In the genomic region with DNA sequence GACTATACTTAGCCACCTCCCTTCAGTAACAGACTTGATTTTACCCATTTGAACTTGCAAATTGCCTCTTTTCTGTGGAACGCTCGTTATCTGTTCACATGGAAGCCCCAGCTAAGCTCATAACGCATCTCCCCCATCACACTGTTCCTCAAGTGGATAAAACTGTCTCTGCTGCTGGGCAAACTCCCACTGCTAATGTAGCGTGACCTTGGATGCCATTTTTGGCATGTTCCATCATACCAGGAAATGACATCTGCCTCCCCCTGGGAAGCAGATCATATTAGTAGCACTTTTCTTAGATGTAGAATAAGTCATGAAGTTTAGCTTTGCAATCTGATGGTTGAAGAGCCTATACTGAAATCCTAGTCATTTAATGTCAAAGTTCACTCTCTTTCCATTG, we compare ENCODE assay signal across 28 cellular contexts.
"Had no signal": no experiment of that assay in that cellular context is flagged by ENCODE, and none has a peak within 500 bp of the region (broad histone marks: within the 10 kb centered on the region; RNA-seq: fewer than 3 reads in every experiment).

No MANE protein-coding gene starts in this region.

- H3K27me3 ChIP-seq: gastrocnemius medialis, hepatocyte, neural progenitor cell, right atrium auricular region, stomach, tibial artery, upper lobe of right lung had no signal

- H3K4me3 ChIP-seq: gastrocnemius medialis, hepatocyte, left ventricle myocardium inferior, lung, neural progenitor cell, right atrium auricular region, stomach, tibial artery, upper lobe of right lung had no signal

- DNase-seq: activated CD4-positive, alpha-beta T cell treated with anti-CD3 and anti-CD28 coated beads for 1 hour; activated CD4-positive, alpha-beta T cell treated with anti-CD3 and anti-CD28 coated beads, Interleukin-2, amount 50 U/mL, for 1 hour; activated CD8-positive, alpha-beta T cell treated with anti-CD3 and anti-CD28 coated beads for 36 hours; activated naive CD8-positive, alpha-beta T cell treated with anti-CD3 and anti-CD28 coated beads, Interleukin-2, amount 50 U/mL, for 24 hours; activated T-cell treated with anti-CD3 and anti-CD28 coated beads, Interleukin-2, amount 50 U/mL, for 4 hours; amygdala; caudate nucleus; cortex of kidney; effector memory CD8-positive, alpha-beta T cell; erythroblast; gastrocnemius medialis; glutamatergic neuron; islet precursor cell; left ventricle myocardium inferior; mesendoderm; natural killer cell; stimulated activated CD4-positive, alpha-beta T cell treated with anti-CD3 and anti-CD28 coated beads, Interleukin-15, amount 100 ng/mL, for 24 hours; stimulated activated CD4-positive, alpha-beta T cell treated with anti-CD3 and anti-CD28 coated beads, Interleukin-2, amount 100 ng/mL, for 24 hours; stimulated activated naive B cell treated with anti-CD40 and anti-IgM and Interleukin-4, amounts not matched to agents 10 μg/mL and 1 μg/mL and 100 μg/mL, for 72 hours; stomach; tibial artery; upper lobe of right lung had no signal

- H3K27ac ChIP-seq: gastrocnemius medialis, hepatocyte, left ventricle myocardium inferior, neural progenitor cell, right atrium auricular region, stomach, tibial artery, upper lobe of right lung had no signal

- H3K36me3 ChIP-seq: gastrocnemius medialis, left ventricle myocardium inferior, neural progenitor cell, right atrium auricular region, stomach, tibial artery, upper lobe of right lung had no signal

- H3K9me3 ChIP-seq: gastrocnemius medialis, right atrium auricular region, tibial artery, upper lobe of right lung had no signal

- H3K4me1 ChIP-seq: gastrocnemius medialis, left ventricle myocardium inferior, right atrium auricular region, stomach, tibial artery, upper lobe of right lung had no signal

- ATAC-seq: activated CD8-positive, alpha-beta T cell treated with anti-CD3 and anti-CD28 coated beads for 36 hours; activated naive CD8-positive, alpha-beta T cell treated with anti-CD3 and anti-CD28 coated beads, Interleukin-2, amount 50 U/mL, for 24 hours; activated T-cell treated with anti-CD3 and anti-CD28 coated beads, Interleukin-2, amount 50 U/mL, for 4 hours; activated T-helper 17 cell treated with anti-CD3 and anti-CD28 coated beads, Interleukin-2, amount 50 U/mL, for 72 hours; effector memory CD8-positive, alpha-beta T cell; gastrocnemius medialis; natural killer cell; stimulated activated naive B cell treated with anti-CD40 and anti-IgM and Interleukin-4, amounts not matched to agents 10 μg/mL and 1 μg/mL and 100 μg/mL, for 72 hours; upper lobe of right lung; WTC11 had no signal
